25 cellular contexts compared by ENCODE assay signal in the genomic region with DNA sequence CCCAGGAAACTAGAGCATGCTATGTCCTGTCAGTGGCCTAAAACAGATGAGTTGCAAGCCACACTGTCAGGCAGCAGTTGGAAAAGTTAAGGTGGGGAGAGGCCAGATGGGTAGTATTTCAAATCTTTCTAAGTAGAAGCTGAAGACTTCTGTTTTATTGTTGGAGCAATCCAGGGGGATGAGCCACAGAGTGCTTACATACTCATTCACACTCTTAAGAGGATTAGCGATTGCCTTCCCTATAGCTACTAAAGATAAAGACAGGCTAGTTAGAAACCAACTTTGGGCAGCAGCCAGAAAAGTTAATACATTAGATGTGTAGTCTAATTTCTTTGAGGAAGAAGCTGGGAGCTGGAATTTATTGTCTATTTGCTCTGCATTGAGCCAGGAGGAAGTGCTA.
DNase-seq lines count a peak whose midpoint lies in the region; ATAC-seq and TF ChIP-seq lines count a peak whose summit lies in the region.
"Had no signal": no experiment of that assay in that cellular context is flagged by ENCODE, and none has a peak within 500 bp of the region (broad histone marks: within the 10 kb centered on the region; RNA-seq: fewer than 3 reads in every experiment).

No MANE protein-coding gene starts in this region.

- no peak for TF ChIP-seq EP300 in esophagus muscularis mucosa (IDR thresholded peaks at IDR 0.05)

- H2BK15ac ChIP-seq in mesendoderm (replicated peaks; ENCODE audit: low read depth), result no peak overlapping the region

- no peaks in the 10 kb centered on the region for H3F3A ChIP-seq in MM.1S (ENCODE audit: insufficient read depth, low read length)

- no peak for TF ChIP-seq POLR2A in esophagus muscularis mucosa (IDR thresholded peaks at IDR 0.05; ENCODE audit: low read depth)

- H2BK5ac ChIP-seq in mesendoderm (ENCODE audit: low read length), result no peak overlapping the region

- H2AFZ ChIP-seq in MM.1S (ENCODE audit: low read length), result no peak overlapping the region

- no peak overlapping the region for H3K56ac ChIP-seq in mesendoderm (ENCODE audit: low read length)

- H3K79me1 ChIP-seq in mesendoderm (ENCODE audit: low read length), result no peaks in the 10 kb centered on the region

- TF ChIP-seq CTCF in esophagus muscularis mucosa (IDR thresholded peaks at IDR 0.05), result no peak
- TF ChIP-seq CTCF in MM.1S (IDR thresholded peaks at IDR 0.05; ENCODE audit: low read length), result no peak

- no peak overlapping the region for H3K23ac ChIP-seq in mesendoderm (ENCODE audit: low read length)

- no peak overlapping the region for H4K5ac ChIP-seq in mesendoderm (ENCODE audit: low read length)

- intact Hi-C loops in esophagus muscularis mucosa (cut with DNase I), result no loop called here

- H3K36me3 ChIP-seq in mesendoderm (ENCODE audit: control insufficient read depth, insufficient read depth, low read length), result no peaks in the 10 kb centered on the region
- no peaks in the 10 kb centered on the region for H3K36me3 ChIP-seq in esophagus muscularis mucosa
- no peaks in the 10 kb centered on the region for H3K36me3 ChIP-seq in MM.1S (replicated peaks; ENCODE audit: insufficient read depth, low read length)
- H3K36me3 ChIP-seq: BE2C, MG63, SJSA1 had no signal

- H3K4me2 ChIP-seq in mesendoderm (ENCODE audit: low read length) (no peak overlapping the region), MM.1S (ENCODE audit: low read depth, low read length) (no peak overlapping the region)

- no CpG with 5 or more reads among the region's 1 CpG for WGBS in mesendoderm (ENCODE audit: extremely low coverage, insufficient coverage, low lambda C conversion rate)
- WGBS in esophagus muscularis mucosa, result 83% methylated on average over 1 of the region's 1 CpG

- no peak overlapping the region for H4K8ac ChIP-seq in mesendoderm (ENCODE audit: low read depth, low read length)

- H3K4me3 ChIP-seq in mesendoderm (ENCODE audit: low read length) (no peak overlapping the region), esophagus muscularis mucosa (no peak overlapping the region), MM.1S (ENCODE audit: low read length) (no peak overlapping the region)
- H3K4me3 ChIP-seq: K562, MG63, SJSA1 had no signal

- H3K9ac ChIP-seq in mesendoderm (ENCODE audit: low read length) (no peak overlapping the region), MM.1S (ENCODE audit: low read length) (no peak overlapping the region)

- H2BK120ac ChIP-seq in mesendoderm (ENCODE audit: low read depth, low read length), result no peak overlapping the region

- H3K27ac ChIP-seq in mesendoderm (ENCODE audit: low read depth, low read length), result no peak overlapping the region
- no peak overlapping the region for H3K27ac ChIP-seq in esophagus muscularis mucosa (replicated peaks in 1 of 4)
- no peak overlapping the region for H3K27ac ChIP-seq in MM.1S (ENCODE audit: low read length)
- H3K27ac ChIP-seq: 22Rv1, SJSA1 had no signal

- H3K9me3 ChIP-seq in esophagus muscularis mucosa (peaks cover 0 to 22% (median 5%) of the 10 kb centered on the region in 4 donors), MM.1S (replicated peaks; ENCODE audit: insufficient read depth, low read length) (no peaks in the 10 kb centered on the region)
- H3K9me3 ChIP-seq: BE2C, MG63, SJSA1 had no signal

- H3K79me2 ChIP-seq in mesendoderm (ENCODE audit: control insufficient read depth, insufficient read depth, low read length), result no peaks in the 10 kb centered on the region
- no peaks in the 10 kb centered on the region for H3K79me2 ChIP-seq in MM.1S (ENCODE audit: low read length)

- ATAC-seq in HG02798 (IDR thresholded peaks at IDR 0.05; ENCODE audit: poor library complexity, unreplicated experiment), result no peak
- ATAC-seq: K562 had no signal

- H4K20me1 ChIP-seq in MM.1S (ENCODE audit: insufficient read depth, low read length), result no peaks in the 10 kb centered on the region

- H3K9me2 ChIP-seq in MM.1S (replicated peaks; ENCODE audit: insufficient read depth, low read length), result no peaks in the 10 kb centered on the region

- no peak overlapping the region for H2AK5ac ChIP-seq in mesendoderm (ENCODE audit: low read length)

- H3K27me3 ChIP-seq in mesendoderm (ENCODE audit: insufficient read depth, low read length, poor library complexity) (no peaks in the 10 kb centered on the region), esophagus muscularis mucosa (no peaks in the 10 kb centered on the region), MM.1S (replicated peaks; ENCODE audit: insufficient read depth, low read length) (no peaks in the 10 kb centered on the region)
- H3K27me3 ChIP-seq: BE2C, MG63, SJSA1 had no signal

- no peak overlapping the region for H3K18ac ChIP-seq in mesendoderm (ENCODE audit: low read length)

- H3K4me1 ChIP-seq in mesendoderm (ENCODE audit: control insufficient read depth, low read depth, low read length) (no peaks in the 10 kb centered on the region), esophagus muscularis mucosa (no peaks in the 10 kb centered on the region), MM.1S (ENCODE audit: low read length) (no peaks in the 10 kb centered on the region)
- H3K4me1 ChIP-seq: BE2C, SJSA1 had no signal

- DNase-seq in DMS 273 (lab: John Stamatoyannopoulos, UW; ENCODE audit: unreplicated experiment), result peak; percentile 12
- DNase-seq in DMS 273 treated with DMSO at 0.1 percent for 48 hours (lab: John Stamatoyannopoulos, UW), result no peak
- peak; percentile 91 for DNase-seq in NCI-H82 (lab: John Stamatoyannopoulos, UW)
- peak; percentile 20 for DNase-seq in mesendoderm
- no peak for DNase-seq in esophagus muscularis mucosa (ENCODE audit: extremely low spot score)
- DNase-seq in MM.1S, result no peak
- no peak for DNase-seq in T-helper 9 cell
- DNase-seq: BE2C; CD8-positive, alpha-beta memory T cell; DMS53; H7; Kasumi-1; MG63; NCI-H1417; NCI-H1694; NCI-H2029 treated with DMSO at 0.1 percent for 48 hours; NCI-H345; NCI-H510A treated with DMSO at 0.1 percent for 48 hours; NCI-H774; Right ventricle myocardium superior; RPMI8226 had no signal

- no peak overlapping the region for H3K4ac ChIP-seq in mesendoderm (ENCODE audit: low read depth, low read length)

Comparison
In these comparisons a context has a peak if more than half of its experiments do, and no peak if none do; other contexts are left out.
1. DNase-seq: peak in DMS 273 (single experiment), NCI-H82 (single experiment) and mesendoderm (single experiment); none in DMS 273 treated with DMSO at 0.1 percent for 48 hours (single experiment), esophagus muscularis mucosa (single experiment), MM.1S (single experiment) and T-helper 9 cell (single experiment).